ENCODE assay signal across 8 cellular contexts in genomic region chr4:8267077-8267476, GRCh38. TPM values are rescaled to one million over a fixed set of nuclear protein-coding genes. Genes with fewer than 3 reads are reported as not detected.
DNase-seq lines count a peak whose midpoint lies in the region; ATAC-seq and TF ChIP-seq lines count a peak whose summit lies in the region.

No MANE protein-coding gene starts in this region.

- CTCF ChIA-PET in activated naive CD4-positive, alpha-beta T cell treated with anti-CD3 and anti-CD28 coated beads for 36 hours (lab: Charles Lee), result interaction anchor here (0.9 to 1.9 kb wide), 7 partner anchors 8 to 173 kb away, joined by 3 to 11 read pairs (median 4); no protein-coding TSS in a partner anchor

- H3K4me2 ChIP-seq in smooth muscle cell, result peak overlapping the region; percentile 19

- H3K4me1 ChIP-seq in heart left ventricle, result peaks cover 3 to 52% (median 34%) of the 10 kb centered on the region in 12 donors
- H3K4me1 ChIP-seq in smooth muscle cell (ENCODE audit: low read depth), result peaks cover 10% of the 10 kb centered on the region

- WGBS in heart left ventricle, 4 donors, result 12 to 21% (median 16%) methylated on average over 13 of the region's 13 CpGs
- 33% methylated on average over 13 of the region's 13 CpGs for WGBS in smooth muscle cell (ENCODE audit: low lambda C conversion rate)
- 25 to 29% methylated on average over 13 of the region's 13 CpGs for WGBS in lower leg skin, 2 donors

- peaks cover 23% of the 10 kb centered on the region for H3K27me3 Mint-ChIP-seq in activated naive CD4-positive, alpha-beta T cell treated with anti-CD3 and anti-CD28 coated beads for 36 hours (ENCODE audit: low read depth)

- no peaks in the 10 kb centered on the region for H3K36me3 Mint-ChIP-seq in activated naive CD4-positive, alpha-beta T cell treated with anti-CD3 and anti-CD28 coated beads for 36 hours (ENCODE audit: low read depth)

- intact Hi-C loops in activated naive CD4-positive, alpha-beta T cell treated with anti-CD3 and anti-CD28 coated beads for 36 hours (cut with micrococcal nuclease), result loop anchor here (1.0 kb wide), 1 partner anchor 136 kb away; no protein-coding TSS in a partner anchor
- intact Hi-C loops in heart left ventricle (cut with DNase I) (loop anchor here in 6 of 10 donors (1.0 to 5.0 kb wide), 5 partner anchors 20 to 138 kb away; no protein-coding TSS in a partner anchor), lower leg skin (cut with DNase I; ENCODE audit: low total_unique reads) (no loop called here)

- H3K4me3 ChIP-seq in LNCaP clone FGC (ENCODE audit: low read depth, low read length) (no peak overlapping the region), heart left ventricle (no peak overlapping the region), smooth muscle cell (no peak overlapping the region), lower leg skin (ENCODE audit: low read depth, poor library complexity, severe bottlenecking) (no peak overlapping the region)

- H3K9me3 ChIP-seq in heart left ventricle (no peaks in the 10 kb centered on the region), smooth muscle cell (replicated peaks; ENCODE audit: low read depth) (no peaks in the 10 kb centered on the region)

- H3K4me1 Mint-ChIP-seq in activated naive CD4-positive, alpha-beta T cell treated with anti-CD3 and anti-CD28 coated beads for 36 hours (ENCODE audit: low read depth), result no peaks in the 10 kb centered on the region

- peaks cover 17% of the 10 kb centered on the region for H3K79me2 ChIP-seq in smooth muscle cell (ENCODE audit: low read depth)

- H3K4me3 Mint-ChIP-seq in activated naive CD4-positive, alpha-beta T cell treated with anti-CD3 and anti-CD28 coated beads for 36 hours, result no peak overlapping the region

- peak; percentile 65 for TF ChIP-seq CTCF in LNCaP clone FGC (IDR thresholded peaks at IDR 0.05; ENCODE audit: control insufficient read depth, extremely low read depth, insufficient read depth)
- peak; percentile 58 to 88 (median 78) for TF ChIP-seq CTCF in heart left ventricle (IDR thresholded peaks at IDR 0.05)
- TF ChIP-seq CTCF in smooth muscle cell (IDR thresholded peaks at IDR 0.05; ENCODE audit: borderline replicate concordance, insufficient read depth, poor library complexity, severe bottlenecking), result peak; percentile 50
- TF ChIP-seq CTCF in lower leg skin (IDR thresholded peaks at IDR 0.05), result no peak

- no peak for TF ChIP-seq POLR2A in heart left ventricle (IDR thresholded peaks at IDR 0.05)
- no peak for TF ChIP-seq POLR2A in lower leg skin (IDR thresholded peaks at IDR 0.05)

- H4K20me1 ChIP-seq in smooth muscle cell (ENCODE audit: low read depth), result peaks cover 20% of the 10 kb centered on the region

- ATAC-seq in heart left ventricle, result peak; percentile 60 to 78 (median 64)

- H3F3A ChIP-seq in smooth muscle cell (ENCODE audit: low read depth), result peaks cover 6% of the 10 kb centered on the region

- H3K27me3 ChIP-seq in heart left ventricle (no peaks in the 10 kb centered on the region), smooth muscle cell (ENCODE audit: low read depth) (no peaks in the 10 kb centered on the region)

- H3K27ac ChIP-seq in heart left ventricle (peak overlapping the region in 8 of 12 donors; percentile 11 to 57 (median 38)), smooth muscle cell (ENCODE audit: low read depth) (no peak overlapping the region)

- no peak overlapping the region for H3K9ac ChIP-seq in smooth muscle cell (ENCODE audit: low read depth)

- peak; percentile 58 for DNase-seq in activated naive CD4-positive, alpha-beta T cell treated with anti-CD3 and anti-CD28 coated beads for 36 hours
- DNase-seq in activated naive CD4-positive, alpha-beta T cell (lab: John Stamatoyannopoulos, UW), result no peak
- DNase-seq in LNCaP clone FGC (ENCODE audit: low read depth), result no peak
- peak; percentile 12 for DNase-seq in activated CD4-positive, alpha-beta T cell treated with anti-CD3 and anti-CD28 coated beads, Interleukin-2, amount 50 U/mL, for 1 hour
- peak; percentile 78 to 90 (median 85) for DNase-seq in heart left ventricle
- no peak for DNase-seq in smooth muscle cell (lab: John Stamatoyannopoulos, UW; ENCODE audit: unreplicated experiment)
- no peak for DNase-seq in lower leg skin (ENCODE audit: low spot score in 2 of 2)
- no peak for DNase-seq in NCI-H69 (lab: John Stamatoyannopoulos, UW)

- peak overlapping the region; percentile 38 for H2AFZ ChIP-seq in smooth muscle cell (ENCODE audit: low read depth)

- H3K36me3 ChIP-seq in heart left ventricle (no peaks in the 10 kb centered on the region), smooth muscle cell (ENCODE audit: low read depth) (no peaks in the 10 kb centered on the region)

- H3K27ac Mint-ChIP-seq in activated naive CD4-positive, alpha-beta T cell treated with anti-CD3 and anti-CD28 coated beads for 36 hours, result no peak overlapping the region

- no peaks in the 10 kb centered on the region for H3K9me3 Mint-ChIP-seq in activated naive CD4-positive, alpha-beta T cell treated with anti-CD3 and anti-CD28 coated beads for 36 hours

RNA-seq across cellular contexts. Expression of gene HTRA3, which starts 2.5 kb away (rescaled TPM):
- total RNA-seq in activated naive CD4-positive, alpha-beta T cell treated with anti-CD3 and anti-CD28 coated beads for 36 hours, result not detected
- total RNA-seq in heart left ventricle (10 to 100 TPM; 26.8 to 84.6 (median 55.0) TPM), smooth muscle cell (77.7 and 94.9 TPM in 2 replicates), lower leg skin (10 to 100 TPM in 2 of 4 donors, 1 to 10 TPM in 2; 4.0 to 18.2 (median 11.4) TPM)
- polyA plus RNA-seq in heart left ventricle (10 to 100 TPM; 28.9 to 50.1 TPM), smooth muscle cell (189 and 227 TPM in 2 replicates)

Comparison
In these comparisons a context has a peak if more than half of its experiments do, and no peak if none do; other contexts are left out.
1. DNase-seq: peak in activated naive CD4-positive, alpha-beta T cell treated with anti-CD3 and anti-CD28 coated beads for 36 hours (single experiment), activated CD4-positive, alpha-beta T cell treated with anti-CD3 and anti-CD28 coated beads, Interleukin-2, amount 50 U/mL, for 1 hour (single experiment) and heart left ventricle (5 of 5); none in activated naive CD4-positive, alpha-beta T cell (0 of 4), LNCaP clone FGC (single experiment), smooth muscle cell (single experiment), lower leg skin (0 of 2) and NCI-H69 (single experiment).
2. CTCF ChIP-seq: peak in LNCaP clone FGC (single experiment), heart left ventricle (12 of 12) and smooth muscle cell (single experiment); none in lower leg skin (0 of 3).
3. RNA of gene HTRA3, which starts 2.5 kb away (total RNA-seq): 77.7 to 94.9 TPM in smooth muscle cell, 26.8 to 84.6 TPM in heart left ventricle and 4.0 to 18.2 TPM in lower leg skin; not detected in activated naive CD4-positive, alpha-beta T cell treated with anti-CD3 and anti-CD28 coated beads for 36 hours; every median in the first group is over 4 times any median in the second.